Comparison of ENCODE assay signal across 10 cellular contexts in genomic region chr18:9404565-9405060, GRCh38.
DNase-seq lines count a peak whose midpoint lies in the region; ATAC-seq and TF ChIP-seq lines count a peak whose summit lies in the region.
"Had no signal": no experiment of that assay in that cellular context is flagged by ENCODE, and none has a peak within 500 bp of the region (broad histone marks: within the 10 kb centered on the region; RNA-seq: fewer than 3 reads in every experiment).

No MANE protein-coding gene starts in this region.

- intact Hi-C loops in gastrocnemius medialis (cut with DNase I; ENCODE audit: low total_unique reads) = no loop called here
- intact Hi-C loops in A673 (cut with micrococcal nuclease; ENCODE audit: unreplicated experiment) = no loop called here

- no peak for TF ChIP-seq CTCF in chondrocyte (IDR thresholded peaks at IDR 0.05)
- TF ChIP-seq CTCF in gastrocnemius medialis (IDR thresholded peaks at IDR 0.05 in 4 of 5, conservative IDR thresholded peaks at IDR 0.05 in 1 of 5) = no peak
- no peak for TF ChIP-seq CTCF in A673 (conservative IDR thresholded peaks at IDR 0.05; ENCODE audit: low read depth, low read length)

- H3K4me1 ChIP-seq in gastrocnemius medialis (no peaks in the 10 kb centered on the region), A673 (ENCODE audit: insufficient read depth, low read length, poor library complexity, severe bottlenecking) (no peaks in the 10 kb centered on the region)

- no peaks in the 10 kb centered on the region for H3K9me3 ChIP-seq in gastrocnemius medialis
- no peaks in the 10 kb centered on the region for H3K9me3 ChIP-seq in A673 (ENCODE audit: low read depth, low read length, poor library complexity, severe bottlenecking)

- POLR2A ChIA-PET in A673 (lab: Charles Lee; ENCODE audit: low non-redundant PET) = no interaction called here

- DNase-seq in chondrocyte (ENCODE audit: low spot score) = no peak
- no peak for DNase-seq in gastrocnemius medialis
- no peak for DNase-seq in globus pallidus (ENCODE audit: low spot score)
- DNase-seq in A673 (ENCODE audit: low spot score) = no peak
- DNase-seq: activated gamma-delta T cell treated with Interleukin-2 at 50 U/mL for 16 hours, NCI-H1436 treated with DMSO at 0.1 percent for 48 hours had no signal

- H3K27me3 ChIP-seq in gastrocnemius medialis (no peaks in the 10 kb centered on the region), A673 (replicated peaks; ENCODE audit: insufficient read depth, low read depth, low read length, poor library complexity) (no peaks in the 10 kb centered on the region)

- peaks cover 10% of the 10 kb centered on the region for H3K36me3 Mint-ChIP-seq in chondrocyte (ENCODE audit: low read depth)

- no peaks in the 10 kb centered on the region for H3K4me1 Mint-ChIP-seq in chondrocyte (ENCODE audit: low read depth)

- ATAC-seq in GM18868 (IDR thresholded peaks at IDR 0.05; ENCODE audit: unreplicated experiment) (peak; percentile 63), HG03354 (IDR thresholded peaks at IDR 0.05; ENCODE audit: poor library complexity, severe bottlenecking, unreplicated experiment) (peak; percentile 67), gastrocnemius medialis (peak in 1 of 2 donors; percentile 8), GM18519 (IDR thresholded peaks at IDR 0.05; ENCODE audit: low FRiP score, unreplicated experiment) (no peak), GM18909 (IDR thresholded peaks at IDR 0.05; ENCODE audit: poor library complexity, unreplicated experiment) (no peak)

- no peak for TF ChIP-seq POLR2A in gastrocnemius medialis (IDR thresholded peaks at IDR 0.05)

- no peak overlapping the region for H3K4me3 Mint-ChIP-seq in chondrocyte (ENCODE audit: unreplicated experiment)

- H3K4me3 ChIP-seq in gastrocnemius medialis (peak overlapping the region in 1 of 4 donors; percentile 8), A673 (ENCODE audit: low read depth, low read length, poor library complexity, severe bottlenecking) (no peak overlapping the region)

- H3K36me3 ChIP-seq in gastrocnemius medialis (no peaks in the 10 kb centered on the region), A673 (ENCODE audit: insufficient read depth, low read length, poor library complexity, severe bottlenecking) (no peaks in the 10 kb centered on the region)

- in situ Hi-C loops in gastrocnemius medialis (cut with MboI; ENCODE audit: low sequenced_read_pairs in 4 of 4) = no loop called here

- H3K27ac ChIP-seq in gastrocnemius medialis = peak overlapping the region in 3 of 4 donors; percentile 18 to 33 (median 21)
- H3K27ac ChIP-seq in A673 (ENCODE audit: low read depth, low read length, poor library complexity, severe bottlenecking) = no peak overlapping the region

- no peaks in the 10 kb centered on the region for H3K9me3 Mint-ChIP-seq in chondrocyte (ENCODE audit: low read depth)

- no TSS peak for BruUV-seq in A673 (replicated peaks; lab: Mats Ljungman, UMichigan)

- CTCF ChIA-PET in A673 (lab: Charles Lee) = no interaction called here

- H3K27me3 Mint-ChIP-seq in chondrocyte (ENCODE audit: low read depth) = no peaks in the 10 kb centered on the region

- peak overlapping the region; percentile 54 for H3K27ac Mint-ChIP-seq in chondrocyte (ENCODE audit: unreplicated experiment)

Comparison
In these comparisons a context has a peak if more than half of its experiments do, and no peak if none do; other contexts are left out.
1. ATAC-seq: peak in GM18868 (single experiment) and HG03354 (single experiment); none in GM18519 (single experiment) and GM18909 (single experiment).